Comparison of ENCODE assay signal across 8 cellular contexts in the genomic region with DNA sequence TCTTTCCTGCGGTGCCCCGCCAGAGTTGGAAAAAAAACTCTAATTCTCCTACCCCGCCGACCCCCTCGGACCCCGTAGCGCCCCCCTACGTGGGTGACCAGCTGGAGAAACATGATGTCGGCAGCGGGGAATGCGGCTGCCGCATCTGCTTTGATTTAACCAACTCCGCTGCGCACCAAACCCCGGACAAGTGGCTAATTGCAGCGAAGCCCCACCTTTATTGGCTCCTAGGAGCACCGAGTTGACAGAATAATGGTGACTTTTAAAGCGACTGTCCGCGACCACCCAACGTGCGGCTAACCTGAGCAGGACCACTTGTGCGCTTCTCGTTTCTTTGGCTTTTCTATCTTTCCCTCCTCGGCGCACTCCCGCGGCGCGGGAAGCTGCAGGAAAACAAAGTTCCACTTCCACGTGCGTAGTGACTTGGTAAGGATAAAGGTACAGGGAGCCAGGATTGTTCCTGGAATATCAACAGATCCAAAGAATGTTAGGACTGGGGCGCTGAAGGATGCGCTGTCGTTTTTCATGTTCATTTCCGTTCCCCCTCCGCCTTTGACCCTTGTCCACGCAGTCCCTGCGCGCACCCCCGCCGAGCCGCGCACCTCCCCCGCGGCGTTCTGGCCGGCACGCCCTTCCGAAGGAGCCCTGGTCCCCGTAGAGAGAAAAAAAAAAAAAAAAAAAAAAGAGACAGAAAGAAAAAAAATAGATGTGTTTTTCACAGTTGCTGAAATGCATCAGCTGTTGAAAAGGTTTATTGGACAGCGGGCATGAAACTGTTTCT. TPM values are rescaled to one million over a fixed set of nuclear protein-coding genes. Genes with fewer than 3 reads are reported as not detected.
DNase-seq lines count a peak whose midpoint lies in the region; ATAC-seq, FAIRE-seq and TF ChIP-seq lines count a peak whose summit lies in the region.

No MANE protein-coding gene starts in this region.

- BruUV-seq in PC-9 (replicated peaks; lab: Mats Ljungman, UMichigan): no TSS peak

- peaks cover 6% of the 10 kb centered on the region for H3K27me3 Mint-ChIP-seq in osteocyte (ENCODE audit: unreplicated experiment)

- TF ChIP-seq CTCF in GM12874 (IDR thresholded peaks at IDR 0.05; ENCODE audit: insufficient read depth, low read depth, low read length) (0 out of 2 replicates have a peak, but pooled peaks have one; percentile 11), PC-9 (conservative IDR thresholded peaks at IDR 0.05) (no peak), osteocyte (IDR thresholded peaks at IDR 0.05) (no peak)

- no peaks in the 10 kb centered on the region for H3K36me3 ChIP-seq in PC-9 (ENCODE audit: low read depth)

- no peak overlapping the region for H3K27ac ChIP-seq in PC-9

- POLR2A ChIA-PET in PC-9 (lab: Charles Lee; ENCODE audit: unreplicated experiment): no interaction called here

- H3K9me3 ChIP-seq in PC-9 (ENCODE audit: insufficient read depth, low read depth): no peaks in the 10 kb centered on the region

- H3K4me1 Mint-ChIP-seq in osteocyte (ENCODE audit: unreplicated experiment): peaks cover 24% of the 10 kb centered on the region

- H3K27me3 ChIP-seq in PC-9 (ENCODE audit: insufficient read depth, low read depth): no peaks in the 10 kb centered on the region

- H3K4me3 ChIP-seq in PC-9: peak overlapping the region; percentile 71

- peak; percentile 6 for FAIRE-seq in H54 (lab: Jason Lieb, UNC)

- intact Hi-C loops in PC-9 (cut with micrococcal nuclease; ENCODE audit: unreplicated experiment): loop anchor here (10.0 kb wide), 1 partner anchor 345 kb away; a partner anchor contains a TSS

- H3K36me3 Mint-ChIP-seq in osteocyte (ENCODE audit: unreplicated experiment): no peaks in the 10 kb centered on the region

- H2AFZ ChIP-seq in PC-9: peak overlapping the region; percentile 85

- no peaks in the 10 kb centered on the region for H3K79me2 ChIP-seq in PC-9 (ENCODE audit: low read depth)

- no peaks in the 10 kb centered on the region for H3F3A ChIP-seq in PC-9 (ENCODE audit: insufficient read depth, low read depth)

- CTCF ChIA-PET in PC-9 (lab: Charles Lee): interaction anchor here (0.6 kb wide), 1 partner anchor 215 kb away, joined by 3 read pairs; no protein-coding TSS in a partner anchor

- H3K4me3 Mint-ChIP-seq in osteocyte (ENCODE audit: unreplicated experiment): peak overlapping the region; percentile 83

- no peaks in the 10 kb centered on the region for H3K4me1 ChIP-seq in PC-9 (replicated peaks; ENCODE audit: insufficient read depth)

- peak overlapping the region; percentile 14 for H3K27ac Mint-ChIP-seq in osteocyte (ENCODE audit: unreplicated experiment)

- H3K4me2 ChIP-seq in PC-9: peak overlapping the region; percentile 98

- DNase-seq in H54 (ENCODE audit: insufficient read length, low spot score) (peak; percentile 25), PC-9 (no peak), osteocyte (ENCODE audit: extremely low spot score, unreplicated experiment) (no peak)
- DNase-seq in stimulated activated CD4-positive, alpha-beta T cell treated with anti-CD3 and anti-CD28 coated beads, Interleukin-4, amount 100 ng/mL, for 24 hours: no peak

- no peak for TF ChIP-seq POLR2A in H54 (IDR thresholded peaks at IDR 0.05; ENCODE audit: low read depth, low read length)

- H4K20me1 ChIP-seq in PC-9 (ENCODE audit: insufficient read depth): no peaks in the 10 kb centered on the region

- H3K9me2 ChIP-seq in PC-9 (ENCODE audit: insufficient read depth): no peaks in the 10 kb centered on the region

- no peaks in the 10 kb centered on the region for H3K9me3 Mint-ChIP-seq in osteocyte (ENCODE audit: unreplicated experiment)

- ATAC-seq in esophagus mucosa: peak; percentile 19
- no peak for ATAC-seq in HG02588 (IDR thresholded peaks at IDR 0.05; ENCODE audit: unreplicated experiment)
- no peak for ATAC-seq in HG03097 (IDR thresholded peaks at IDR 0.05; ENCODE audit: low FRiP score, unreplicated experiment)

RNA-seq across cellular contexts. Expression of a gene that starts 1.4 kb away (rescaled TPM):
- total RNA-seq in PC-9 (2021) (not detected in 2 replicates), esophagus mucosa (0.12 TPM), osteocyte (0.26 and 0.81 TPM in 2 replicates)
